13 cellular contexts compared by ENCODE assay signal in genomic region chr4:38411092-38411491, GRCh38.
DNase-seq lines count a peak whose midpoint lies in the region; ATAC-seq and TF ChIP-seq lines count a peak whose summit lies in the region.
"Had no signal": no experiment of that assay in that cellular context is flagged by ENCODE, and none has a peak within 500 bp of the region (broad histone marks: within the 10 kb centered on the region; RNA-seq: fewer than 3 reads in every experiment).

No MANE protein-coding gene starts in this region.

- no peaks in the 10 kb centered on the region for H3K36me3 ChIP-seq in SK-N-SH (replicated peaks in 1 of 2; ENCODE audit: control insufficient read depth in 1 of 2, insufficient read depth in 2 of 2, low read length in 1 of 2)
- H3K36me3 ChIP-seq in body of pancreas (replicated peaks in 1 of 2; ENCODE audit: insufficient read depth in 1 of 2, low read depth in 2 of 2), result no peaks in the 10 kb centered on the region
- H3K36me3 ChIP-seq: lower lobe of right lung, tibial artery had no signal

- H3K9me2 ChIP-seq in SK-N-SH, result no peaks in the 10 kb centered on the region

- H3K4me3 ChIP-seq in SK-N-SH (ENCODE audit: low read depth in 2 of 2, low read length in 1 of 2), result no peak overlapping the region
- no peak overlapping the region for H3K4me3 ChIP-seq in body of pancreas
- H3K4me3 ChIP-seq: lower lobe of right lung, tibial artery had no signal

- H3K27ac ChIP-seq in SK-N-SH (ENCODE audit: low read depth in 2 of 2, low read length in 1 of 2) (no peak overlapping the region), body of pancreas (no peak overlapping the region)
- H3K27ac ChIP-seq: lower lobe of right lung, tibial artery had no signal

- no peak for TF ChIP-seq RAD21 in SK-N-SH (IDR thresholded peaks at IDR 0.05; ENCODE audit: low read length)

- no peak overlapping the region for H3K4me2 ChIP-seq in SK-N-SH

- H3K9me3 ChIP-seq in SK-N-SH (no peaks in the 10 kb centered on the region), body of pancreas (no peaks in the 10 kb centered on the region)
- H3K9me3 ChIP-seq: lower lobe of right lung, tibial artery had no signal

- H2AFZ ChIP-seq in SK-N-SH (ENCODE audit: low read depth), result no peak overlapping the region

- no peaks in the 10 kb centered on the region for H3F3A ChIP-seq in SK-N-SH (replicated peaks; ENCODE audit: insufficient read depth)

- WGBS in SK-N-SH (ENCODE audit: low lambda C conversion rate), result 47% methylated on average over 4 of the region's 4 CpGs
- 69 to 77% methylated on average over 4 of the region's 4 CpGs for WGBS in body of pancreas, 2 donors

- DNase-seq in kidney tubule cell (ENCODE audit: low spot score), result peak; percentile 38
- no peak for DNase-seq in NOMO-1 treated with dmso at 0.1 percent for 144 hours (lab: John Stamatoyannopoulos, UW; ENCODE audit: unreplicated experiment)
- DNase-seq in SK-N-SH, result no peak
- DNase-seq in body of pancreas, result no peak
- DNase-seq: activated CD8-positive, alpha-beta memory T cell treated with anti-CD3 and anti-CD28 coated beads for 24 hours; amniotic stem cell; lower lobe of right lung; NCI-H1694; tibial artery had no signal

- H3K9ac ChIP-seq in SK-N-SH, result no peak overlapping the region

- H3K27me3 ChIP-seq in SK-N-SH (ENCODE audit: insufficient read depth) (no peaks in the 10 kb centered on the region; the same call in 1 of the 2 replicates), body of pancreas (no peaks in the 10 kb centered on the region)
- H3K27me3 ChIP-seq: tibial artery had no signal

- TF ChIP-seq CTCF in SK-N-SH (IDR thresholded peaks at IDR 0.05) (no peak), body of pancreas (IDR thresholded peaks at IDR 0.05) (no peak)

- no peaks in the 10 kb centered on the region for H4K20me1 ChIP-seq in SK-N-SH (ENCODE audit: insufficient read depth)

- POLR2A ChIA-PET in SK-N-SH (lab: Yijun Ruan, JAX), result no interaction called here

- intact Hi-C loops in body of pancreas (cut with DNase I), result no loop called here

- peak; percentile 91 for ATAC-seq in GM18502 (IDR thresholded peaks at IDR 0.05; ENCODE audit: poor library complexity, unreplicated experiment)
- peak; percentile 66 for ATAC-seq in GM19452 (IDR thresholded peaks at IDR 0.05; ENCODE audit: unreplicated experiment)
- peak; percentile 87 for ATAC-seq in HG03064 (IDR thresholded peaks at IDR 0.05; ENCODE audit: low read depth, unreplicated experiment)
- ATAC-seq in body of pancreas, result no peak
- ATAC-seq: HCT116, lower lobe of right lung had no signal

- TF ChIP-seq POLR2A in body of pancreas (IDR thresholded peaks at IDR 0.05), result no peak

- no peak for TF ChIP-seq EP300 in SK-N-SH (IDR thresholded peaks at IDR 0.05; ENCODE audit: borderline replicate concordance in 1 of 2, low read depth in 1 of 2, low read length in 1 of 2)

- no peaks in the 10 kb centered on the region for H3K4me1 ChIP-seq in SK-N-SH (ENCODE audit: control insufficient read depth in 1 of 2, insufficient read depth in 2 of 2, low read depth in 1 of 2, low read length in 1 of 2)
- peaks cover 4% of the 10 kb centered on the region for H3K4me1 ChIP-seq in body of pancreas
- H3K4me1 ChIP-seq: lower lobe of right lung had no signal

- CTCF ChIA-PET in SK-N-SH (lab: Yijun Ruan, JAX), result no interaction called here

- H3K79me2 ChIP-seq in SK-N-SH (ENCODE audit: insufficient read depth), result no peaks in the 10 kb centered on the region

TF ChIP-seq in SK-N-SH, 30 proteins besides CTCF, POLR2A, EP300 and RAD21:
- TF ChIP-seq POLR2AphosphoS5 (IDR thresholded peaks at IDR 0.05; ENCODE audit: low read depth, low read length) (no peak), FOXJ3 (CRISPR knock-in tag; IDR thresholded peaks at IDR 0.05) (no peak), RFX5 (IDR thresholded peaks at IDR 0.05; ENCODE audit: low read length) (no peak), TCF12 (IDR thresholded peaks at IDR 0.05) (no peak), MXI1 (IDR thresholded peaks at IDR 0.05; ENCODE audit: low read depth, low read length) (no peak), RXRA (IDR thresholded peaks at IDR 0.05; ENCODE audit: borderline replicate concordance, low read depth) (no peak), RCOR1 (IDR thresholded peaks at IDR 0.05; ENCODE audit: low read length) (no peak), EZH2phosphoT487 (IDR thresholded peaks at IDR 0.05; ENCODE audit: borderline replicate concordance, low read depth) (no peak), GABPA (IDR thresholded peaks at IDR 0.05; ENCODE audit: low read depth) (no peak)
